Comparison of ENCODE assay signal across 1 cellular context in genomic region chr3:101791778-101792177, GRCh38.
TF ChIP-seq lines count a peak whose summit lies in the region.

No MANE protein-coding gene starts in this region.

TF ChIP-seq in A549, 52 proteins besides CTCF, POLR2A, EP300 and RAD21 (continued from another document):
- no peak for TF ChIP-seq PBX3 (IDR thresholded peaks at IDR 0.05)
- TF ChIP-seq POLR2AphosphoS2 (conservative IDR thresholded peaks at IDR 0.05; ENCODE audit: low read length) = no peak
- no peak for TF ChIP-seq ZC3H11A (IDR thresholded peaks at IDR 0.05)
